ENCODE assay signal across 19 cellular contexts in the genomic region with DNA sequence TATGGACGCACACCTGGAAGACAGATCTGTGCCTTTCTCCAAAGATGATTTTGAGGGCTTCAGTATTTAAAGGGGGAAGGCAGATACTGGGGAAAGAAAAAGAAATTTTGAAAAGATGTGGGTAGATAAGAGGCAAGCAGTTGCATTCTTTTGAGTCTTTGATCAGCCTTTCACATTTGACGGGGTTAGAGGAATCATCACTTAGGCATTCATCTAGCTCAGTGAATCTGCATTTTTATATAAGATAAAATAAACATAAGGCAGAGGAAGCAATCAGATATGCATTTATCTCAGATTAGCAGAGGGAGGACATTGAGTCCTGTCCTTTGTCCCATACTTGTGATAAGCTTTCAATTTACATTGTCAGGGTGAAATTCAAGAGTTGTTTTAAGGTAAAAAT.
DNase-seq lines count a peak whose midpoint lies in the region; ATAC-seq and TF ChIP-seq lines count a peak whose summit lies in the region.
"Had no signal": no experiment of that assay in that cellular context is flagged by ENCODE, and none has a peak within 500 bp of the region (broad histone marks: within the 10 kb centered on the region; RNA-seq: fewer than 3 reads in every experiment).

No MANE protein-coding gene starts in this region.

- H2BK15ac ChIP-seq in IMR-90 (ENCODE audit: low read depth, low read length): peak overlapping the region; percentile 75; the same call in 2 of the 3 replicates

- H4K20me1 ChIP-seq in IMR-90 (ENCODE audit: insufficient read depth, low read length): no peaks in the 10 kb centered on the region

- no peak for TF ChIP-seq POLR2A in IMR-90 (IDR thresholded peaks at IDR 0.05; ENCODE audit: low read depth, low read length)

- peak overlapping the region; percentile 13 for H2AFZ ChIP-seq in IMR-90 (replicated peaks; ENCODE audit: low read length, poor library complexity)

- in situ Hi-C loops in IMR-90 (cut with MboI; ENCODE audit: low sequenced_read_pairs) (no loop called here), brain microvascular endothelial cell (cut with HindIII; ENCODE audit: low pct_ligation_motif_present, low sequenced_read_pairs) (no loop called here)

- DNase-seq in EH (ENCODE audit: low read depth) (peak; percentile 85), IMR-90 (peak; percentile 65), brain microvascular endothelial cell (peak; percentile 51), kidney epithelial cell (ENCODE audit: low read depth) (peak; percentile 1), NCI-H2171 treated with DMSO at 0.1 percent for 48 hours (lab: John Stamatoyannopoulos, UW) (no peak), upper lobe of right lung (no peak), left colon (no peak)
- no peak for DNase-seq in stimulated activated naive CD8-positive, alpha-beta T cell treated with anti-CD3 and anti-CD28 coated beads, Interleukin-15, Interleukin-2, amounts not matched to agents 100 U/mL and 50 U/mL, for 24 hours
- DNase-seq: activated naive CD4-positive, alpha-beta T cell treated with anti-CD3 and anti-CD28 coated beads, Interleukin-2, amount 50 U/mL, for 16 hours; activated T-cell treated with anti-CD3 and anti-CD28 coated beads for 4 hours; hippocampal formation; NCI-H1417; NCI-H82; occipital lobe had no signal

- peak overlapping the region; percentile 66; the same call in 1 of the 2 replicates for H3K56ac ChIP-seq in IMR-90 (ENCODE audit: extremely low read depth, insufficient read depth, low read length)

- peak overlapping the region; percentile 59 for H3K14ac ChIP-seq in IMR-90 (replicated peaks; ENCODE audit: low read depth, low read length)

- H3K27ac ChIP-seq in IMR-90 (ENCODE audit: insufficient read depth, low read length) (no peak overlapping the region), brain microvascular endothelial cell (peak overlapping the region; percentile 62), upper lobe of right lung (no peak overlapping the region)
- H3K27ac ChIP-seq: breast epithelium, right atrium auricular region had no signal

- H3K9me1 ChIP-seq in IMR-90 (ENCODE audit: insufficient read depth, low read length): 0 out of 2 replicates have a peak, but pooled peaks cover 7% of the 10 kb centered on the region

- H3K4ac ChIP-seq in IMR-90 (ENCODE audit: low read depth, low read length): peak overlapping the region; percentile 93; the same call in 1 of the 2 replicates

- dilution Hi-C loops in IMR-90 (cut with HindIII; ENCODE audit: low sequenced_read_pairs, unreplicated experiment): no loop called here

- H3K18ac ChIP-seq in IMR-90 (ENCODE audit: low read depth, low read length): peak overlapping the region; percentile 78; the same call in 1 of the 2 replicates

- no peaks in the 10 kb centered on the region for H3K9me3 ChIP-seq in IMR-90 (ENCODE audit: control insufficient read depth, insufficient read depth, low read length)
- no peaks in the 10 kb centered on the region for H3K9me3 ChIP-seq in upper lobe of right lung
- H3K9me3 ChIP-seq: breast epithelium, right atrium auricular region had no signal

- BruUV-seq in IMR-90 (replicated peaks; lab: Mats Ljungman, UMichigan): no TSS peak

- H3K4me3 ChIP-seq in IMR-90 (ENCODE audit: insufficient read depth, low read depth, low read length) (no peak overlapping the region), brain microvascular endothelial cell (ENCODE audit: low read depth, low read length) (no peak overlapping the region), kidney epithelial cell (ENCODE audit: low read depth, low read length) (no peak overlapping the region), upper lobe of right lung (no peak overlapping the region)
- H3K4me3 ChIP-seq: breast epithelium, GM12878, right atrium auricular region had no signal

- H3K4me2 ChIP-seq in IMR-90 (ENCODE audit: low read depth, low read length): peak overlapping the region; percentile 65; the same call in 1 of the 2 replicates

- CTCF ChIA-PET in IMR-90 (lab: Yijun Ruan, JAX): interaction anchor here (1.2 kb wide), 1 partner anchor 13 kb away, joined by 5 read pairs; no protein-coding TSS in a partner anchor

- H2AK5ac ChIP-seq in IMR-90 (ENCODE audit: low read depth, low read length): peak overlapping the region; percentile 71; the same call in 1 of the 2 replicates

- intact Hi-C loops in IMR-90 (cut with micrococcal nuclease): no loop called here
- intact Hi-C loops in upper lobe of right lung (cut with DNase I): no loop called here
- intact Hi-C loops in left colon (cut with DNase I, micrococcal nuclease): no loop called here

- no peak overlapping the region for H2AK9ac ChIP-seq in IMR-90 (replicated peaks; ENCODE audit: low read depth, low read length, poor library complexity)

- no peak overlapping the region for H3K9ac ChIP-seq in IMR-90 (ENCODE audit: low read depth, low read length)

- no peak for TF ChIP-seq RAD21 in IMR-90 (IDR thresholded peaks at IDR 0.05; ENCODE audit: low read length)

- H3K36me3 ChIP-seq in IMR-90 (ENCODE audit: control insufficient read depth, insufficient read depth, low read length) (no peaks in the 10 kb centered on the region), brain microvascular endothelial cell (replicated peaks) (no peaks in the 10 kb centered on the region), kidney epithelial cell (ENCODE audit: control insufficient read depth, insufficient read depth, low read length) (no peaks in the 10 kb centered on the region), upper lobe of right lung (no peaks in the 10 kb centered on the region)
- H3K36me3 ChIP-seq: breast epithelium, right atrium auricular region had no signal

- peak; percentile 78 for ATAC-seq in IMR-90 (ENCODE audit: low read depth)
- ATAC-seq in upper lobe of right lung: no peak
- ATAC-seq in left colon: no peak
- no peak for ATAC-seq in stimulated activated naive CD8-positive, alpha-beta T cell treated with anti-CD3 and anti-CD28 coated beads, Interleukin-15, Interleukin-2, amounts not matched to agents 100 U/mL and 50 U/mL, for 24 hours
- ATAC-seq: esophagus mucosa, GM12878, left lobe of liver had no signal

- TF ChIP-seq CTCF in IMR-90 (conservative IDR thresholded peaks at IDR 0.05; ENCODE audit: low read depth, low read length) (no peak), brain microvascular endothelial cell (IDR thresholded peaks at IDR 0.05; ENCODE audit: low read depth, low read length, missing control alignments) (no peak), kidney epithelial cell (IDR thresholded peaks at IDR 0.05; ENCODE audit: insufficient read depth, low read length, poor library complexity, severe bottlenecking) (no peak), upper lobe of right lung (IDR thresholded peaks at IDR 0.05) (no peak)

- peak overlapping the region; percentile 63 for H2BK5ac ChIP-seq in IMR-90 (ENCODE audit: low read depth, low read length, poor library complexity, severe bottlenecking)

- no peaks in the 10 kb centered on the region for H3K79me1 ChIP-seq in IMR-90 (ENCODE audit: low read depth in 1 of 2, low read length in 2 of 2)

- H4K8ac ChIP-seq in IMR-90 (ENCODE audit: low read depth in 2 of 2, low read length in 2 of 2): peak overlapping the region; percentile 60 to 68

- H2BK120ac ChIP-seq in IMR-90 (ENCODE audit: low read depth, low read length): peak overlapping the region; percentile 97

- POLR2A ChIA-PET in IMR-90 (lab: Charles Lee; ENCODE audit: unreplicated experiment): no interaction called here

- H3K23ac ChIP-seq in IMR-90 (ENCODE audit: low read depth, low read length): peak overlapping the region; percentile 87

- H4K5ac ChIP-seq in IMR-90 (ENCODE audit: low read depth, low read length): peak overlapping the region; percentile 35; the same call in 1 of the 2 replicates

- peak overlapping the region; percentile 73 for H4K91ac ChIP-seq in IMR-90 (ENCODE audit: insufficient read depth, low read depth, low read length)

- peaks cover 13% of the 10 kb centered on the region for H3K4me1 ChIP-seq in IMR-90 (ENCODE audit: control insufficient read depth, insufficient read depth, low read length)
- no peaks in the 10 kb centered on the region for H3K4me1 ChIP-seq in upper lobe of right lung
- H3K4me1 ChIP-seq: breast epithelium, right atrium auricular region had no signal

- WGBS in IMR-90 (ENCODE audit: extremely low coverage in 2 of 2, insufficient read length in 1 of 2), 2 experiments: 75% methylated on average over 1 of the region's 2 CpGs; no CpG with 5 or more reads in 1 of the 2 experiments

- peak overlapping the region; percentile 97 for H2BK20ac ChIP-seq in IMR-90 (ENCODE audit: low read depth, low read length)

- H3K27me3 ChIP-seq in IMR-90 (ENCODE audit: control insufficient read depth, insufficient read depth, low read length) (no peaks in the 10 kb centered on the region), brain microvascular endothelial cell (replicated peaks) (no peaks in the 10 kb centered on the region), kidney epithelial cell (ENCODE audit: control insufficient read depth, insufficient read depth, low read length) (no peaks in the 10 kb centered on the region), upper lobe of right lung (no peaks in the 10 kb centered on the region)
- H3K27me3 ChIP-seq: breast epithelium, right atrium auricular region had no signal

TF ChIP-seq in IMR-90, 13 proteins besides CTCF, POLR2A, EP300 and RAD21:
- TF ChIP-seq CEBPB (IDR thresholded peaks at IDR 0.05; ENCODE audit: low read depth, low read length): no peak
- no peak for TF ChIP-seq MXI1 (IDR thresholded peaks at IDR 0.05; ENCODE audit: borderline replicate concordance, low read depth, low read length)

Comparison
In these comparisons a context has a peak if more than half of its experiments do, and no peak if none do; other contexts are left out.
1. DNase-seq: peak in EH (single experiment), IMR-90 (single experiment), brain microvascular endothelial cell (single experiment) and kidney epithelial cell (single experiment); none in NCI-H2171 treated with DMSO at 0.1 percent for 48 hours (single experiment), upper lobe of right lung (single experiment), left colon (0 of 2) and stimulated activated naive CD8-positive, alpha-beta T cell treated with anti-CD3 and anti-CD28 coated beads, Interleukin-15, Interleukin-2, amounts not matched to agents 100 U/mL and 50 U/mL, for 24 hours (single experiment).